26 cellular contexts compared by ENCODE assay signal in genomic region chr7:73964786-73965185, GRCh38.
DNase-seq lines count a peak whose midpoint lies in the region; ATAC-seq and TF ChIP-seq lines count a peak whose summit lies in the region.
"Had no signal": no experiment of that assay in that cellular context is flagged by ENCODE, and none has a peak within 500 bp of the region (broad histone marks: within the 10 kb centered on the region; RNA-seq: fewer than 3 reads in every experiment).

No MANE protein-coding gene starts in this region.

- POLR2A ChIA-PET in WTC11 (lab: Charles Lee), result no interaction called here

- H3K27ac ChIP-seq in neuronal stem cell (replicated peaks; ENCODE audit: low read length) (no peak overlapping the region), upper lobe of right lung (no peak overlapping the region), right cardiac atrium (ENCODE audit: low read length) (no peak overlapping the region)
- H3K27ac ChIP-seq: BLaER1 had no signal

- H4K8ac ChIP-seq in neuronal stem cell (ENCODE audit: low read depth, low read length), result no peak overlapping the region

- no peak overlapping the region for H2BK5ac ChIP-seq in neuronal stem cell (ENCODE audit: low read length)

- no peak overlapping the region for H3K27ac Mint-ChIP-seq in WTC11
- H3K27ac Mint-ChIP-seq: CD14-positive monocyte; CD4-positive, CD25-positive, alpha-beta regulatory T cell; CD8-positive, alpha-beta memory T cell had no signal

- H3K23ac ChIP-seq in neuronal stem cell (ENCODE audit: low read depth, low read length, poor library complexity), result no peak overlapping the region

- no peak overlapping the region for H2BK12ac ChIP-seq in neuronal stem cell (ENCODE audit: low read length)

- peaks cover 2% of the 10 kb centered on the region; the same call in 1 of the 2 replicates for H3K4me1 Mint-ChIP-seq in WTC11
- H3K4me1 Mint-ChIP-seq: CD4-positive, alpha-beta memory T cell; CD4-positive, CD25-positive, alpha-beta regulatory T cell; CD8-positive, alpha-beta memory T cell had no signal

- H3K36me3 Mint-ChIP-seq in WTC11, result peaks cover 17% of the 10 kb centered on the region
- H3K36me3 Mint-ChIP-seq: CD14-positive monocyte; CD4-positive, CD25-positive, alpha-beta regulatory T cell had no signal

- ATAC-seq in sciatic nerve (no peak), upper lobe of right lung (peak; percentile 22), right cardiac atrium (no peak), WTC11 (no peak)
- ATAC-seq: GM12878 had no signal

- H3K36me3 ChIP-seq in neuronal stem cell (replicated peaks in 1 of 2; ENCODE audit: control insufficient read depth in 2 of 2, insufficient read depth in 2 of 2, low read length in 2 of 2), result no peaks in the 10 kb centered on the region
- no peaks in the 10 kb centered on the region for H3K36me3 ChIP-seq in upper lobe of right lung
- H3K36me3 ChIP-seq: BE2C, BLaER1 had no signal

- CTCF ChIA-PET in WTC11 (lab: Charles Lee), result interaction anchor here (0.6 kb wide), 1 partner anchor 333 kb away, joined by 4 read pairs; no protein-coding TSS in a partner anchor

- DNase-seq in activated CD8-positive, alpha-beta memory T cell treated with anti-CD3 and anti-CD28 coated beads, Interleukin-2, amount 50 U/mL, for 48 hours, result peak; percentile 35
- DNase-seq in activated CD8-positive, alpha-beta memory T cell treated with anti-CD3 and anti-CD28 coated beads for 24 hours, result no peak
- DNase-seq in neuronal stem cell (ENCODE audit: low spot score), result no peak
- peak; percentile 15 for DNase-seq in sciatic nerve (ENCODE audit: low spot score)
- no peak for DNase-seq in upper lobe of right lung
- DNase-seq in right cardiac atrium, result no peak
- no peak for DNase-seq in NOMO-1 treated with dmso at 0.1 percent for 144 hours (lab: John Stamatoyannopoulos, UW; ENCODE audit: unreplicated experiment)
- DNase-seq in WTC11 (ENCODE audit: low spot score), result no peak
- DNase-seq: 8988T; ACHN; BE2C; C1 segment of cervical spinal cord; CD4-positive, alpha-beta memory T cell; CD4-positive, CD25-positive, alpha-beta regulatory T cell; CD8-positive, alpha-beta memory T cell; COR-L47; DMS 273 treated with DMSO at 0.1 percent for 48 hours; DMS153; DMS53; DMS79; DND-41; EL; GDM1 had no signal

- H3K9me3 ChIP-seq in neuronal stem cell (replicated peaks in 1 of 2; ENCODE audit: control insufficient read depth in 2 of 2, insufficient read depth in 1 of 2, low read depth in 1 of 2, low read length in 2 of 2) (peaks cover 0 to 2% of the 10 kb centered on the region in 2 donors), upper lobe of right lung (peaks cover 6% of the 10 kb centered on the region), right cardiac atrium (ENCODE audit: control insufficient read depth, low read length) (no peaks in the 10 kb centered on the region)
- H3K9me3 ChIP-seq: BE2C had no signal

- H3K18ac ChIP-seq in neuronal stem cell (ENCODE audit: low read length), result no peak overlapping the region

- H2BK120ac ChIP-seq in neuronal stem cell (ENCODE audit: low read depth, low read length), result no peak overlapping the region

- peaks cover 29% of the 10 kb centered on the region for H3K9me3 Mint-ChIP-seq in WTC11

- TF ChIP-seq CTCF in upper lobe of right lung (IDR thresholded peaks at IDR 0.05) (no peak), WTC11 (IDR thresholded peaks at IDR 0.05) (no peak)

- H3K27me3 Mint-ChIP-seq in WTC11 (ENCODE audit: low read depth), result peaks cover 4% of the 10 kb centered on the region
- H3K27me3 Mint-ChIP-seq: CD4-positive, CD25-positive, alpha-beta regulatory T cell had no signal

- no peak overlapping the region for H3K9ac ChIP-seq in neuronal stem cell (ENCODE audit: low read depth, low read length, poor library complexity)
- H3K9ac ChIP-seq: BLaER1 had no signal

- WGBS in neuronal stem cell (ENCODE audit: extremely low coverage in 2 of 2, insufficient read length in 2 of 2, insufficient replicate concordance in 1 of 2), 2 donors, result no CpG with 5 or more reads among the region's 4 CpGs
- WGBS in right cardiac atrium, result 94% methylated on average over 4 of the region's 4 CpGs

- no peak overlapping the region for H2AFZ ChIP-seq in neuronal stem cell (ENCODE audit: low read length)

- no peak overlapping the region for H2BK15ac ChIP-seq in neuronal stem cell (ENCODE audit: low read length)

- H3K4me1 ChIP-seq in neuronal stem cell (ENCODE audit: control insufficient read depth in 2 of 2, insufficient read depth in 1 of 2, low read depth in 1 of 2, low read length in 2 of 2) (no peaks in the 10 kb centered on the region), upper lobe of right lung (no peaks in the 10 kb centered on the region), right cardiac atrium (ENCODE audit: control insufficient read depth, insufficient read depth, low read length) (no peaks in the 10 kb centered on the region)
- H3K4me1 ChIP-seq: BE2C, BLaER1 had no signal

- no peak overlapping the region for H4K91ac ChIP-seq in neuronal stem cell (ENCODE audit: low read depth, low read length, poor library complexity)

- no peak overlapping the region for H3K14ac ChIP-seq in neuronal stem cell (ENCODE audit: low read length)

- H3K4me2 ChIP-seq in neuronal stem cell (ENCODE audit: insufficient read depth, low read length, poor library complexity, severe bottlenecking), result no peak overlapping the region
- H3K4me2 ChIP-seq: BLaER1 had no signal

- H3K4ac ChIP-seq in neuronal stem cell (ENCODE audit: low read length), result no peak overlapping the region

- intact Hi-C loops in sciatic nerve (cut with DNase I), result no loop called here
- intact Hi-C loops in upper lobe of right lung (cut with DNase I), result no loop called here
- intact Hi-C loops in right cardiac atrium (cut with DNase I), result no loop called here

- no peaks in the 10 kb centered on the region for H3K27me3 ChIP-seq in neuronal stem cell (ENCODE audit: control insufficient read depth in 3 of 3, insufficient read depth in 3 of 3, low read depth in 1 of 3, low read length in 3 of 3)
- no peaks in the 10 kb centered on the region for H3K27me3 ChIP-seq in upper lobe of right lung
- H3K27me3 ChIP-seq in right cardiac atrium (ENCODE audit: control insufficient read depth, insufficient read depth), result no peaks in the 10 kb centered on the region
- H3K27me3 ChIP-seq: BE2C, BLaER1 had no signal

- no peaks in the 10 kb centered on the region for H3K79me1 ChIP-seq in neuronal stem cell (ENCODE audit: low read depth, low read length)

- no peak overlapping the region for H3K4me3 ChIP-seq in neuronal stem cell (ENCODE audit: low read length in 2 of 2)
- H3K4me3 ChIP-seq in upper lobe of right lung, result no peak overlapping the region
- no peak overlapping the region for H3K4me3 ChIP-seq in right cardiac atrium (ENCODE audit: low read length)
- H3K4me3 ChIP-seq: BLaER1, GM12878 had no signal

- H2AK5ac ChIP-seq in neuronal stem cell (ENCODE audit: low read depth, low read length), result peak overlapping the region; percentile 61

- H3K4me3 Mint-ChIP-seq in WTC11, result no peak overlapping the region
- H3K4me3 Mint-ChIP-seq: CD14-positive monocyte; CD4-positive, alpha-beta memory T cell; CD4-positive, CD25-positive, alpha-beta regulatory T cell; CD8-positive, alpha-beta memory T cell had no signal

TF ChIP-seq in WTC11, 78 proteins besides CTCF, POLR2A, EP300 and RAD21 (continues in another document):
- TF ChIP-seq PRRX2 (CRISPR knock-in tag; IDR thresholded peaks at IDR 0.05) (no peak), NR1H2 (CRISPR knock-in tag; IDR thresholded peaks at IDR 0.05) (no peak), ZNF281 (CRISPR knock-in tag; IDR thresholded peaks at IDR 0.05) (no peak), NFYB (CRISPR knock-in tag; conservative IDR thresholded peaks at IDR 0.05; ENCODE audit: low read depth) (no peak), ATF3 (CRISPR knock-in tag; conservative IDR thresholded peaks at IDR 0.05) (no peak), NFE2L1 (CRISPR knock-in tag; IDR thresholded peaks at IDR 0.05) (no peak), FOXK1 (CRISPR knock-in tag; IDR thresholded peaks at IDR 0.05) (no peak), ESRRA (CRISPR knock-in tag; IDR thresholded peaks at IDR 0.05; ENCODE audit: borderline replicate concordance) (no peak), HMGXB4 (CRISPR knock-in tag; IDR thresholded peaks at IDR 0.05) (no peak), ZNF121 (CRISPR knock-in tag; IDR thresholded peaks at IDR 0.05) (no peak), MYBL2 (CRISPR knock-in tag; IDR thresholded peaks at IDR 0.05) (no peak)

Comparison
In these comparisons a context has a peak if more than half of its experiments do, and no peak if none do; other contexts are left out.
1. DNase-seq: peak in activated CD8-positive, alpha-beta memory T cell treated with anti-CD3 and anti-CD28 coated beads, Interleukin-2, amount 50 U/mL, for 48 hours (single experiment) and sciatic nerve (single experiment); none in activated CD8-positive, alpha-beta memory T cell treated with anti-CD3 and anti-CD28 coated beads for 24 hours (single experiment), neuronal stem cell (single experiment), upper lobe of right lung (single experiment), right cardiac atrium (0 of 3), NOMO-1 treated with dmso at 0.1 percent for 144 hours (single experiment) and WTC11 (single experiment).